In genomic region chr5:135437796-135438560, GRCh38 we compare ENCODE assay signal across 9 cellular contexts. TPM values are rescaled to one million over a fixed set of nuclear protein-coding genes. Genes with fewer than 3 reads are reported as not detected.
DNase-seq lines count a peak whose midpoint lies in the region; ATAC-seq and TF ChIP-seq lines count a peak whose summit lies in the region.
"Had no signal": no experiment of that assay in that cellular context is flagged by ENCODE, and none has a peak within 500 bp of the region (broad histone marks: within the 10 kb centered on the region; RNA-seq: fewer than 3 reads in every experiment).

No MANE protein-coding gene starts in this region.

- no peak for ATAC-seq in GM21717 (IDR thresholded peaks at IDR 0.05; ENCODE audit: unreplicated experiment)
- ATAC-seq: activated naive CD4-positive, alpha-beta T cell treated with anti-CD3 and anti-CD28 coated beads, Interleukin-2, amount 50 U/mL, for 72 hours had no signal

- no peak overlapping the region for H3K4me3 ChIP-seq in epithelial cell of esophagus (ENCODE audit: low read length)
- H3K4me3 ChIP-seq in esophagus squamous epithelium, result no peak overlapping the region

- no peak for TF ChIP-seq CTCF in epithelial cell of esophagus (IDR thresholded peaks at IDR 0.05; ENCODE audit: insufficient read depth, low read depth, low read length, missing control alignments)
- TF ChIP-seq CTCF in esophagus squamous epithelium (IDR thresholded peaks at IDR 0.05), result no peak

- peaks cover 0 to 58% (median 0%) of the 10 kb centered on the region in 4 donors for H3K27me3 ChIP-seq in esophagus squamous epithelium

- H3K4me1 ChIP-seq in esophagus squamous epithelium, result peaks cover 0 to 20% (median 9%) of the 10 kb centered on the region in 3 donors

- no peaks in the 10 kb centered on the region for H3K36me3 ChIP-seq in esophagus squamous epithelium

- intact Hi-C loops in esophagus squamous epithelium (cut with DNase I), result no loop called here

- H3K27ac ChIP-seq in esophagus squamous epithelium, result no peak overlapping the region

- 52 to 75% methylated on average over 3 to 5 of the region's 13 CpGs for WGBS in esophagus squamous epithelium, 2 donors

- peak; percentile 96 for DNase-seq in ELR (ENCODE audit: low read depth)
- peak; percentile 88 for DNase-seq in NCI-H345 treated with DMSO at 0.1 percent for 48 hours (lab: John Stamatoyannopoulos, UW; ENCODE audit: unreplicated experiment)
- DNase-seq in epithelial cell of esophagus (ENCODE audit: low read depth), result peak; percentile 60
- peak; percentile 26 for DNase-seq in pulmonary artery endothelial cell (ENCODE audit: low read depth, low spot score)
- no peak for DNase-seq in esophagus squamous epithelium (lab: John Stamatoyannopoulos, UW)
- DNase-seq in hippocampal formation (lab: John Stamatoyannopoulos, UW), result no peak
- no peak for DNase-seq in SIG-M5 treated with dmso at 0.1 percent for 504 hours (lab: John Stamatoyannopoulos, UW; ENCODE audit: unreplicated experiment)

- TF ChIP-seq POLR2A in esophagus squamous epithelium (IDR thresholded peaks at IDR 0.05), result no peak

- no peaks in the 10 kb centered on the region for H3K9me3 ChIP-seq in esophagus squamous epithelium

RNA-seq across cellular contexts. Expression of gene DCANP1, which starts 9.2 kb away (rescaled TPM):
- not detected in 2 replicates for total RNA-seq in pulmonary artery endothelial cell
- total RNA-seq in esophagus squamous epithelium, result under 1 TPM in 2 of 4 donors, not detected in 2; 0.44 to 0.57 TPM
- total RNA-seq: activated naive CD4-positive, alpha-beta T cell treated with anti-CD3 and anti-CD28 coated beads, Interleukin-2, amount 50 U/mL, for 72 hours had no signal

RNA-seq across cellular contexts. Expression of gene TIFAB, which starts 14.2 kb away (rescaled TPM):
- total RNA-seq in pulmonary artery endothelial cell (not detected in 2 replicates), esophagus squamous epithelium (under 1 TPM in 3 of 4 donors, not detected in 1; under 0.01 to 0.18 (median 0.08) TPM)
- total RNA-seq: activated naive CD4-positive, alpha-beta T cell treated with anti-CD3 and anti-CD28 coated beads, Interleukin-2, amount 50 U/mL, for 72 hours had no signal

RNA-seq across cellular contexts. Expression of gene MACROH2A1, which starts 38.9 kb away (rescaled TPM):
- total RNA-seq in pulmonary artery endothelial cell, result 187 and 194 TPM in 2 replicates
- total RNA-seq in esophagus squamous epithelium, result 100 to 1,000 TPM; 278 to 355 (median 319) TPM

Comparison
In these comparisons a context has a peak if more than half of its experiments do, and no peak if none do; other contexts are left out.
1. DNase-seq: peak in ELR (single experiment), NCI-H345 treated with DMSO at 0.1 percent for 48 hours (single experiment), epithelial cell of esophagus (single experiment) and pulmonary artery endothelial cell (single experiment); none in esophagus squamous epithelium (single experiment), hippocampal formation (0 of 2) and SIG-M5 treated with dmso at 0.1 percent for 504 hours (single experiment).